Comparison of ENCODE assay signal across 21 cellular contexts in genomic region chr6:164214066-164214465, GRCh38.
"Had no signal": no experiment of that assay in that cellular context is flagged by ENCODE, and none has a peak within 500 bp of the region (broad histone marks: within the 10 kb centered on the region; RNA-seq: fewer than 3 reads in every experiment).

No MANE protein-coding gene starts in this region.

- DNase-seq: cortex of kidney; effector memory CD8-positive, alpha-beta T cell; kidney; mesenchymal stem cell; mucosa of descending colon; naive B cell; sigmoid colon; stimulated activated CD4-positive, alpha-beta T cell treated with anti-CD3 and anti-CD28 coated beads, Interleukin-15, amount 100 ng/mL, for 24 hours; stimulated activated CD4-positive, alpha-beta T cell treated with anti-CD3 and anti-CD28 coated beads, Interleukin-4, amount 100 ng/mL, for 1 hour; stimulated activated CD8-positive, alpha-beta memory T cell treated with anti-CD3 and anti-CD28 coated beads, Interleukin-4, amount 100 ng/mL, for 48 hours; stimulated activated naive CD4-positive, alpha-beta T cell; stimulated activated naive CD8-positive, alpha-beta T cell treated with anti-CD3 and anti-CD28 coated beads, Interleukin-15, amount 100 ng/mL, for 72 hours; transverse colon; upper lobe of right lung; uterus had no signal

- ATAC-seq: effector memory CD8-positive, alpha-beta T cell; left lobe of liver; mucosa of descending colon; natural killer cell treated with Interleukin-12 subunit alpha and Interleukin-12 subunit beta and Interleukin-15 and Interleukin-18, amount 100 ng/mL, for 72 hours; stimulated activated naive CD8-positive, alpha-beta T cell treated with anti-CD3 and anti-CD28 coated beads, Interleukin-15, amount 100 ng/mL, for 72 hours; upper lobe of right lung had no signal

- H3K4me3 ChIP-seq: mucosa of descending colon, neural progenitor cell, prostate gland, right atrium auricular region, sigmoid colon, suprapubic skin, transverse colon, upper lobe of right lung, uterus had no signal
